Comparison of ENCODE assay signal across 17 cellular contexts in the genomic region with DNA sequence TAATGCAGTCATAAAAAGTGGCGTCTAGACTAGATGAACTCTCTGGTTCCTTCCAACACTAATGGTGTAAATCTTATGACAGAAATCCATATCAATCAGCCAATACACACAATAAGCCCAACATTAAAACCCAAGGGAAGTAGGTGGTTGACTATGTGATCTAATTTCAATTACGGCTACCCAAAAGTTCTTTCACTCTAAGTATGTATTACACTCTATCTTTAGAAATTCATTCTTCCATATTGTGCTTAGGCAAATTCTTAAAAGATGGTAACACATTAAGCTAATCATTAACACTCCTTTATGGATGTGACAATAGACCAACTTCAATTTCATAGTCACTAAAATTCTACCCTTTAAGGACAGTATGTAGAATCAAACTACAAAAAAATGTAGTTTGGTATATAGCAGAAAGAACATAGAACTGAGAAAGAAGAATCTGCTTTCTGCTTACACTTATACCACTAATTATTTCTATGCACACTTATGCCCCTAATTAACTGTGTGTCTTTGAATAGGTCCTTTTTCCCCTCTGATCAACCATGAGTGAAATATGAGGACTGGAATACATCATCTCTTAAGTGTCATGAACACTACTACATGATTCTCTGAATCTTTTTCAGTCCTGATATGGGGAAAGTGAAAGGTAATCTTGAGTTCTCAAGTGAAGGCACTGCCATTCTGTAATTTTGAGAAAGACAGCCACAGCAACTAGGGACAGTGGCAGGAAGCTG.
DNase-seq lines count a peak whose midpoint lies in the region; ATAC-seq and TF ChIP-seq lines count a peak whose summit lies in the region.
"Had no signal": no experiment of that assay in that cellular context is flagged by ENCODE, and none has a peak within 500 bp of the region (broad histone marks: within the 10 kb centered on the region; RNA-seq: fewer than 3 reads in every experiment).

No MANE protein-coding gene starts in this region.

- H3K4me3 ChIP-seq in WERI-Rb-1 (ENCODE audit: low read depth, low read length): no peak overlapping the region

- peaks cover 49% of the 10 kb centered on the region for H3K27me3 ChIP-seq in WERI-Rb-1 (ENCODE audit: insufficient read depth, low read depth, severe bottlenecking)

- TF ChIP-seq CTCF in WERI-Rb-1 (IDR thresholded peaks at IDR 0.05; ENCODE audit: low read depth, low read length): no peak

- no peak overlapping the region for H3K27ac ChIP-seq in WERI-Rb-1
- H3K27ac ChIP-seq: RWPE1 had no signal

- in situ Hi-C loops in KBM-7 (cut with MboI; ENCODE audit: low pct_unique_long_range_greater_than_20kb, low sequenced_read_pairs): no loop called here

- ATAC-seq in GM18907 (IDR thresholded peaks at IDR 0.05; ENCODE audit: unreplicated experiment): peak; percentile 48
- ATAC-seq in GM21717 (IDR thresholded peaks at IDR 0.05; ENCODE audit: unreplicated experiment): peak; percentile 62
- ATAC-seq in HG03442 (IDR thresholded peaks at IDR 0.05; ENCODE audit: unreplicated experiment): peak; percentile 33

- H3K9me3 ChIP-seq in WERI-Rb-1 (ENCODE audit: severe bottlenecking): no peaks in the 10 kb centered on the region
- H3K9me3 ChIP-seq: SK-N-SH had no signal

- DNase-seq in activated CD4-positive, CD25-positive, alpha-beta regulatory T cell treated with anti-CD3 and anti-CD28 coated beads, Interleukin-2, amount 50 U/mL, for 72 hours: no peak
- DNase-seq in KBM-7: no peak
- no peak for DNase-seq in GF-D8 (lab: John Stamatoyannopoulos, UW)
- no peak for DNase-seq in WERI-Rb-1
- DNase-seq: CD4-positive, CD25-positive, alpha-beta regulatory T cell; EL; Karpas-422; MV-4-11; NCI-H2081; NCI-H446 treated with DMSO at 0.1 percent for 48 hours; NCI-H526 treated with DMSO at 0.1 percent for 48 hours; SHP77 treated with DMSO at 0.1 percent for 48 hours; SK-N-SH had no signal

- H3K36me3 ChIP-seq in WERI-Rb-1: no peaks in the 10 kb centered on the region
